In the genomic region with DNA sequence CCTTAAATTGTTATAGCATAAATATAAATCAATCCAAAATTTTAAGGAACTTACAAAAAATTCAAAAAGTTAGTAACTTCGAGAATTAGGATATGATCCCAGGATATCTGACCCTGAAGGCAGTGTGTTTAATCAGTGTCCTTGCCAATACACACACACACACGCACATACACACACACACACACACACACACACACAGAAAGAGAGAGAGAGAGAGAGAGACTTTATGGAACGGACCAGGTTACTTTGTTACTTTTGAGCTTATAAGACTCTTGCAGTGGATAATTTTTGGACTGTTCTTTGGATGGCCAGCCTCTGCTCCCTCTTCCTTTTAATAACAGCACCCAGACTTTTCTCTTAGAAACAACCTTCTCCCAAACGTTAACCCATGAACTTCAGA, we compare ENCODE assay signal across 29 cellular contexts.
A peak's percentile ranks its signal among the peaks of the same experiment; 100 is the strongest.
DNase-seq lines count a peak whose midpoint lies in the region; FAIRE-seq and TF ChIP-seq lines count a peak whose summit lies in the region.
"Had no signal": no experiment of that assay in that cellular context is flagged by ENCODE, and none has a peak within 500 bp of the region (broad histone marks: within the 10 kb centered on the region; RNA-seq: fewer than 3 reads in every experiment).

No MANE protein-coding gene starts in this region.

- no peak overlapping the region for H3K4me3 ChIP-seq in H1 (ENCODE audit: extremely low read depth in 1 of 4, insufficient read depth in 2 of 4, low read depth in 3 of 4, low read length in 4 of 4)
- no peak overlapping the region for H3K4me3 ChIP-seq in endothelial cell of umbilical vein (replicated peaks in 1 of 3; ENCODE audit: insufficient read depth in 1 of 3, low read depth in 1 of 3, low read length in 3 of 3)
- H3K4me3 ChIP-seq in BE2C (ENCODE audit: low read depth, low read length), result no peak overlapping the region
- H3K4me3 ChIP-seq: BLaER1, GM12878 had no signal

- no peak overlapping the region for H2BK20ac ChIP-seq in H1 (ENCODE audit: low read length)

- H3K27me3 Mint-ChIP-seq in nephron (ENCODE audit: low read depth), result peaks cover 4% of the 10 kb centered on the region
- H3K27me3 Mint-ChIP-seq: B cell; CD4-positive, alpha-beta memory T cell; CD4-positive, CD25-positive, alpha-beta regulatory T cell; CD8-positive, alpha-beta memory T cell had no signal

- no peak overlapping the region for H2AFZ ChIP-seq in H1 (ENCODE audit: low read length)
- no peak overlapping the region for H2AFZ ChIP-seq in endothelial cell of umbilical vein (ENCODE audit: low read depth, low read length)

- no peak overlapping the region for H3K9ac ChIP-seq in H1 (replicated peaks in 1 of 4; ENCODE audit: extremely low read depth in 1 of 4, low read depth in 3 of 4, low read length in 3 of 4)
- no peak overlapping the region for H3K9ac ChIP-seq in endothelial cell of umbilical vein (replicated peaks; ENCODE audit: extremely low read depth, insufficient read depth, low read length)
- H3K9ac ChIP-seq: BLaER1 had no signal

- dilution Hi-C loops in endothelial cell of umbilical vein (cut with MboI; ENCODE audit: extremely low pct_ligation_motif_present, low sequenced_read_pairs), result no loop called here

- H3K9me1 ChIP-seq in endothelial cell of umbilical vein (replicated peaks; ENCODE audit: control insufficient read depth, extremely low read depth, insufficient read depth, low read length), result no peaks in the 10 kb centered on the region

- H3K36me3 Mint-ChIP-seq in nephron (ENCODE audit: low read depth), result peaks cover 6% of the 10 kb centered on the region
- H3K36me3 Mint-ChIP-seq: CD14-positive monocyte; CD4-positive, alpha-beta memory T cell; CD4-positive, CD25-positive, alpha-beta regulatory T cell had no signal

- H3K27ac Mint-ChIP-seq in nephron, result peak overlapping the region; percentile 55 to 83 (median 60)
- H3K27ac Mint-ChIP-seq: B cell; CD14-positive monocyte; CD4-positive, alpha-beta memory T cell; CD4-positive, CD25-positive, alpha-beta regulatory T cell; CD8-positive, alpha-beta memory T cell had no signal

- TF ChIP-seq EP300 in H1 (IDR thresholded peaks at IDR 0.05; ENCODE audit: borderline replicate concordance in 1 of 2, low read depth in 2 of 2, low read length in 2 of 2), result no peak

- H3K23ac ChIP-seq in H1 (ENCODE audit: insufficient read length), result no peak overlapping the region

- peaks cover 5 to 10% of the 10 kb centered on the region in 2 experiments; a peak in 3 of 4 replicates for H3K9me3 ChIP-seq in H1 (ENCODE audit: insufficient read depth in 2 of 2, low read depth in 1 of 2, low read length in 1 of 2)
- H3K9me3 ChIP-seq in endothelial cell of umbilical vein (replicated peaks; ENCODE audit: control insufficient read depth, insufficient read depth, low read length), result no peaks in the 10 kb centered on the region
- H3K9me3 ChIP-seq in BE2C, result no peaks in the 10 kb centered on the region

- no peaks in the 10 kb centered on the region for H3K79me1 ChIP-seq in H1 (ENCODE audit: low read depth, low read length)

- H3K79me2 ChIP-seq in H1 (ENCODE audit: control insufficient read depth in 1 of 2, insufficient read depth in 2 of 2, low read length in 2 of 2), result no peaks in the 10 kb centered on the region
- H3K79me2 ChIP-seq in endothelial cell of umbilical vein (ENCODE audit: control insufficient read depth, insufficient read depth, low read length), result no peaks in the 10 kb centered on the region

- H3K14ac ChIP-seq in H1 (ENCODE audit: insufficient read length), result no peak overlapping the region

- no peaks in the 10 kb centered on the region; the same call in 1 of the 2 replicates for H3K23me2 ChIP-seq in H1 (ENCODE audit: low read depth, low read length)

- no peaks in the 10 kb centered on the region for H3K27me3 ChIP-seq in H1 (replicated peaks in 1 of 4; ENCODE audit: control insufficient read depth in 3 of 4, extremely low read depth in 1 of 4, insufficient read depth in 3 of 4, low read length in 3 of 4)
- H3K27me3 ChIP-seq in endothelial cell of umbilical vein (ENCODE audit: control insufficient read depth in 2 of 2, insufficient read depth in 2 of 2, low read length in 2 of 2), result no peaks in the 10 kb centered on the region
- no peaks in the 10 kb centered on the region for H3K27me3 ChIP-seq in BE2C
- H3K27me3 ChIP-seq: BLaER1 had no signal

- H4K5ac ChIP-seq in H1 (ENCODE audit: insufficient read length, low read depth, low read length), result no peak overlapping the region

- no peak overlapping the region for H3K4ac ChIP-seq in H1 (replicated peaks; ENCODE audit: insufficient read length, low read depth, low read length)

- no peak overlapping the region for H2AK5ac ChIP-seq in H1 (ENCODE audit: low read depth, low read length)

- no peaks in the 10 kb centered on the region for H3K4me1 ChIP-seq in H1 (replicated peaks in 1 of 4; ENCODE audit: control insufficient read depth in 3 of 4, insufficient read depth in 4 of 4, low read length in 3 of 4)
- no peaks in the 10 kb centered on the region for H3K4me1 ChIP-seq in endothelial cell of umbilical vein (ENCODE audit: control insufficient read depth, extremely low read depth, insufficient read depth, low read length)
- no peaks in the 10 kb centered on the region for H3K4me1 ChIP-seq in BE2C
- H3K4me1 ChIP-seq: BLaER1 had no signal

- 87% methylated on average over 4 of the region's 4 CpGs; no CpG with 5 or more reads in 1 of the 2 experiments for WGBS in H1 (ENCODE audit: extremely low coverage in 1 of 2, insufficient coverage in 1 of 2, insufficient read length in 1 of 2, insufficient replicate concordance in 2 of 2, low coverage in 1 of 2, low lambda C conversion rate in 2 of 2, missing lambda C conversion rate in 1 of 2), 2 experiments

- no peak for DNase-seq in H1 (ENCODE audit: low read depth in 1 of 2, low spot score in 2 of 2)
- no peak for DNase-seq in endothelial cell of umbilical vein (ENCODE audit: low read depth, low spot score)
- no peak for DNase-seq in activated CD4-positive, CD25-positive, alpha-beta regulatory T cell treated with anti-CD3 and anti-CD28 coated beads, Interleukin-2, amount 50 U/mL, for 72 hours
- DNase-seq in HPDE6-E6E7 (ENCODE audit: extremely low spot score), result no peak
- DNase-seq in GM13977 (ENCODE audit: low spot score), result no peak
- DNase-seq in BE2C, result no peak
- DNase-seq: 8988T; ACHN; AML-193; C1 segment of cervical spinal cord; CD4-positive, alpha-beta memory T cell; CD4-positive, CD25-positive, alpha-beta regulatory T cell; CD8-positive, alpha-beta memory T cell; COR-L47; DMS 273 treated with DMSO at 0.1 percent for 48 hours; DMS153; DMS53; DMS79; DND-41; EL; GDM1 had no signal

- H3K36me3 ChIP-seq in H1 (ENCODE audit: control insufficient read depth in 2 of 4, insufficient read depth in 4 of 4, low read length in 3 of 4) (no peaks in the 10 kb centered on the region), endothelial cell of umbilical vein (ENCODE audit: control insufficient read depth in 2 of 2, extremely low read depth in 1 of 2, insufficient read depth in 2 of 2, low read length in 2 of 2) (no peaks in the 10 kb centered on the region), BE2C (no peaks in the 10 kb centered on the region)
- H3K36me3 ChIP-seq: BLaER1 had no signal

- no peak overlapping the region for H2BK12ac ChIP-seq in H1 (ENCODE audit: low read depth, low read length)

- no peak for TF ChIP-seq CTCF in H1 (IDR thresholded peaks at IDR 0.05; ENCODE audit: control extremely low read depth in 1 of 3, insufficient read depth in 1 of 3, low read depth in 1 of 3, low read length in 3 of 3)
- TF ChIP-seq CTCF in endothelial cell of umbilical vein (IDR thresholded peaks at IDR 0.05; ENCODE audit: extremely low read depth in 1 of 2, insufficient read depth in 1 of 2, low read depth in 1 of 2, low read length in 2 of 2), result no peak
- no peak for TF ChIP-seq CTCF in nephron (IDR thresholded peaks at IDR 0.05; ENCODE audit: unreplicated experiment in 3 of 3)
- TF ChIP-seq CTCF in GM13977 (IDR thresholded peaks at IDR 0.05; ENCODE audit: extremely low read depth, insufficient read depth, missing control alignments), result no peak
- no peak for TF ChIP-seq CTCF in BE2C (IDR thresholded peaks at IDR 0.05; ENCODE audit: low read depth, low read length)

- H3K4me3 Mint-ChIP-seq in nephron, result peak overlapping the region in 1 of 3 experiments; percentile 8
- H3K4me3 Mint-ChIP-seq: B cell; CD14-positive monocyte; CD4-positive, alpha-beta memory T cell; CD4-positive, CD25-positive, alpha-beta regulatory T cell; CD8-positive, alpha-beta memory T cell had no signal

- H3K18ac ChIP-seq in H1 (ENCODE audit: extremely low read depth, low read length), result no peak overlapping the region

- no peak overlapping the region for H2BK15ac ChIP-seq in H1 (ENCODE audit: low read length)

- BruUV-seq in endothelial cell of umbilical vein (replicated peaks; lab: Mats Ljungman, UMichigan), result no TSS peak

- POLR2A ChIA-PET in H1 (lab: Charles Lee; ENCODE audit: partially characterized antibody), result no interaction called here
- POLR2A ChIA-PET in endothelial cell of umbilical vein (lab: Charles Lee), result no interaction called here

- H3K4me2 ChIP-seq in H1 (ENCODE audit: insufficient read depth in 1 of 2, low read depth in 2 of 2, low read length in 2 of 2) (no peak overlapping the region), endothelial cell of umbilical vein (ENCODE audit: insufficient read depth, low read length) (no peak overlapping the region)
- H3K4me2 ChIP-seq: BLaER1 had no signal

- no peak overlapping the region for H4K91ac ChIP-seq in H1 (replicated peaks; ENCODE audit: insufficient read length, low read length)

- H2BK120ac ChIP-seq in H1 (replicated peaks; ENCODE audit: low read depth, low read length), result no peak overlapping the region

- H4K20me1 ChIP-seq in H1 (replicated peaks in 1 of 2; ENCODE audit: control insufficient read depth in 1 of 2, insufficient read depth in 2 of 2, low read length in 2 of 2) (peaks cover 0 to 2% of the 10 kb centered on the region in 2 experiments), endothelial cell of umbilical vein (replicated peaks; ENCODE audit: control insufficient read depth, extremely low read depth, insufficient read depth, low read length) (no peaks in the 10 kb centered on the region)
- H4K20me1 ChIP-seq: BLaER1 had no signal

- no peak overlapping the region for H2BK5ac ChIP-seq in H1 (ENCODE audit: low read depth, low read length)

- H3K4me1 Mint-ChIP-seq in nephron, result peaks cover 55% of the 10 kb centered on the region
- H3K4me1 Mint-ChIP-seq: B cell; CD14-positive monocyte; CD4-positive, alpha-beta memory T cell; CD4-positive, CD25-positive, alpha-beta regulatory T cell; CD8-positive, alpha-beta memory T cell had no signal

- CTCF ChIA-PET in H1 (lab: Charles Lee; ENCODE audit: partially characterized antibody), result interaction anchor here (2.0 kb wide), 1 partner anchor 11 kb away, joined by 10 read pairs; no protein-coding TSS in a partner anchor
- CTCF ChIA-PET in endothelial cell of umbilical vein (lab: Charles Lee), result no interaction called here

- TF ChIP-seq POLR2A in H1 (IDR thresholded peaks at IDR 0.05; ENCODE audit: control extremely low read depth in 1 of 2, low read depth in 2 of 2, low read length in 2 of 2) (no peak), endothelial cell of umbilical vein (IDR thresholded peaks at IDR 0.05; ENCODE audit: low read depth, low read length) (no peak)

- no peak for TF ChIP-seq RAD21 in H1 (IDR thresholded peaks at IDR 0.05 in 1 of 2, conservative IDR thresholded peaks at IDR 0.05 in 1 of 2; ENCODE audit: low read depth in 2 of 2, low read length in 2 of 2)

- H3K9me3 Mint-ChIP-seq in nephron, result peaks cover 22% of the 10 kb centered on the region

- no peak overlapping the region for H3K27ac ChIP-seq in H1 (ENCODE audit: low read depth, low read length)
- H3K27ac ChIP-seq in endothelial cell of umbilical vein (ENCODE audit: insufficient read depth, low read depth, low read length), result no peak overlapping the region
- H3K27ac ChIP-seq: BLaER1 had no signal

- H4K8ac ChIP-seq in H1 (ENCODE audit: extremely low read depth, insufficient read depth, low read length), result no peak overlapping the region

- H3K56ac ChIP-seq in H1 (replicated peaks; ENCODE audit: insufficient read length, low read depth, low read length), result peak overlapping the region; percentile 10

- in situ Hi-C loops in GM13977 (cut with MboI; ENCODE audit: low pct_unique_long_range_greater_than_20kb, low sequenced_read_pairs, unreplicated experiment), result no loop called here

- intact Hi-C loops in endothelial cell of umbilical vein (cut with micrococcal nuclease), result no loop called here

- FAIRE-seq in H1 (lab: Jason Lieb, UNC), result no peak
- FAIRE-seq in endothelial cell of umbilical vein (lab: Jason Lieb, UNC), result peak; percentile 66
- FAIRE-seq: A204.1, GM12878, GM12892, GM19239 had no signal
